Comparison of ENCODE assay signal across 13 cellular contexts in the genomic region with DNA sequence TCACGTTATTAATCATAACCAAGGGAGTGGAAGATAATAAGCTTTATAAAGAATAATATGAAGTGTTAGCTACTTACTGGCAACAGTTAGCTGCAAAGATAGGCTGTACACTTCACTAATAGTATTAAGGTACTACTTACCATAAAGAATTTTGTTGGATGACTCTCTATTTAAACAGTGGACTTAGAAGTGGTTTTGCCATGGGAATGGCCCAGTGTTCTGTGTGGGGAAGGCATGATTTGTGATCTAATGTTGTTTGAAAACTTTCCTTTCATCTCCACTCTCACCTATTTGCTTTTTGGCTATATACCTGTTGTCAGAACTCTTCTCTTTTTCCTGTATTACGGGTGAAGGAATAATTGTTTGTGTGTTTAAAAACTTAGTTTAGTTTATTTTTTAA. TPM values are rescaled to one million over a fixed set of nuclear protein-coding genes. Genes with fewer than 3 reads are reported as not detected.
DNase-seq lines count a peak whose midpoint lies in the region; ATAC-seq and TF ChIP-seq lines count a peak whose summit lies in the region.
"Had no signal": no experiment of that assay in that cellular context is flagged by ENCODE, and none has a peak within 500 bp of the region (broad histone marks: within the 10 kb centered on the region; RNA-seq: fewer than 3 reads in every experiment).

No MANE protein-coding gene starts in this region.

- CTCF ChIA-PET in PC-3 (lab: Charles Lee) = no interaction called here

- H3K4me1 ChIP-seq in PC-3 (ENCODE audit: insufficient read depth, low read length) (no peaks in the 10 kb centered on the region), hepatocyte (ENCODE audit: insufficient read depth) (peaks cover 31% of the 10 kb centered on the region), upper lobe of right lung (peaks cover 35% of the 10 kb centered on the region)

- intact Hi-C loops in PC-3 (cut with micrococcal nuclease) = no loop called here
- intact Hi-C loops in upper lobe of right lung (cut with DNase I) = no loop called here

- H3K79me2 ChIP-seq in PC-3 (ENCODE audit: low read length) = no peaks in the 10 kb centered on the region
- H3K79me2 ChIP-seq in hepatocyte = no peaks in the 10 kb centered on the region

- no peaks in the 10 kb centered on the region for H3F3A ChIP-seq in PC-3 (ENCODE audit: low read length, unreplicated experiment)

- H3K9me2 ChIP-seq in PC-3 (replicated peaks; ENCODE audit: low read length) (no peaks in the 10 kb centered on the region), hepatocyte (replicated peaks; ENCODE audit: insufficient read depth) (no peaks in the 10 kb centered on the region)

- no peak overlapping the region for H3K4me2 ChIP-seq in PC-3 (ENCODE audit: low read length)
- no peak overlapping the region for H3K4me2 ChIP-seq in hepatocyte
- H3K4me2 ChIP-seq: GM23338 had no signal

- no TSS peak for BruUV-seq in PC-3 (replicated peaks; lab: Mats Ljungman, UMichigan)

- POLR2A ChIA-PET in PC-3 (lab: Charles Lee; ENCODE audit: unreplicated experiment) = no interaction called here

- ATAC-seq in PC-3 = peak; percentile 24; the same call in 1 of the 2 replicates
- peak; percentile 31 for ATAC-seq in upper lobe of right lung
- ATAC-seq: CD8-positive, alpha-beta T cell; GM23338 had no signal

- DNase-seq in NCI-H82 (lab: John Stamatoyannopoulos, UW) = peak; percentile 1
- DNase-seq in NCI-H82 treated with DMSO at 0.1 percent for 48 hours (lab: John Stamatoyannopoulos, UW; ENCODE audit: unreplicated experiment) = no peak
- no peak for DNase-seq in PC-3
- no peak for DNase-seq in hepatocyte (ENCODE audit: low spot score)
- no peak for DNase-seq in upper lobe of right lung
- no peak for DNase-seq in mucosa of gallbladder (ENCODE audit: low spot score)
- DNase-seq in WERI-Rb-1 = no peak
- DNase-seq: CD8-positive, alpha-beta T cell; DMS79 treated with DMSO at 0.1 percent for 48 hours; GF-D8; HCEC 1CT had no signal

- H3K36me3 ChIP-seq in PC-3 (ENCODE audit: low read depth, low read length) (no peaks in the 10 kb centered on the region), hepatocyte (replicated peaks; ENCODE audit: insufficient read depth, low read depth) (no peaks in the 10 kb centered on the region), upper lobe of right lung (peaks cover 6% of the 10 kb centered on the region), WERI-Rb-1 (peaks cover 61% of the 10 kb centered on the region)
- H3K36me3 ChIP-seq: BLaER1 treated with 17β-estradiol and CSF1 and Interleukin-3, amounts not matched to agents 10 nM and 100 nM had no signal

- 86% methylated on average over 2 of the region's 2 CpGs for WGBS in hepatocyte (ENCODE audit: low lambda C conversion rate, missing lambda C conversion rate)

- H3K9me3 ChIP-seq in PC-3 (ENCODE audit: low read length) = no peaks in the 10 kb centered on the region
- no peaks in the 10 kb centered on the region for H3K9me3 ChIP-seq in hepatocyte (ENCODE audit: low read depth)
- no peaks in the 10 kb centered on the region for H3K9me3 ChIP-seq in upper lobe of right lung
- no peaks in the 10 kb centered on the region for H3K9me3 ChIP-seq in WERI-Rb-1 (ENCODE audit: severe bottlenecking)
- H3K9me3 ChIP-seq: BLaER1 treated with 17β-estradiol and CSF1 and Interleukin-3, amounts not matched to agents 10 nM and 100 nM had no signal

- no peak overlapping the region for H3K9ac ChIP-seq in PC-3 (ENCODE audit: low read length)
- H3K9ac ChIP-seq: BLaER1 treated with 17β-estradiol and CSF1 and Interleukin-3, amounts not matched to agents 10 nM and 100 nM had no signal

- H3K4me3 ChIP-seq in PC-3 (ENCODE audit: low read length) (no peak overlapping the region), hepatocyte (no peak overlapping the region), upper lobe of right lung (no peak overlapping the region), WERI-Rb-1 (ENCODE audit: low read depth, low read length) (no peak overlapping the region)
- H3K4me3 ChIP-seq: BLaER1 treated with 17β-estradiol and CSF1 and Interleukin-3, amounts not matched to agents 10 nM and 100 nM; GM23338 had no signal

- TF ChIP-seq CTCF in PC-3 (conservative IDR thresholded peaks at IDR 0.05; ENCODE audit: low read depth, low read length) (no peak), hepatocyte (IDR thresholded peaks at IDR 0.05; ENCODE audit: poor library complexity) (no peak), upper lobe of right lung (IDR thresholded peaks at IDR 0.05) (no peak), WERI-Rb-1 (IDR thresholded peaks at IDR 0.05; ENCODE audit: low read depth, low read length) (no peak)

- H2AFZ ChIP-seq in PC-3 (ENCODE audit: low read length) (no peak overlapping the region), hepatocyte (no peak overlapping the region)
- H2AFZ ChIP-seq: GM23338 had no signal

- H3K27me3 ChIP-seq in PC-3 (ENCODE audit: low read length) (no peaks in the 10 kb centered on the region), hepatocyte (no peaks in the 10 kb centered on the region), upper lobe of right lung (no peaks in the 10 kb centered on the region), WERI-Rb-1 (ENCODE audit: insufficient read depth, low read depth, severe bottlenecking) (no peaks in the 10 kb centered on the region)
- H3K27me3 ChIP-seq: BLaER1 treated with 17β-estradiol and CSF1 and Interleukin-3, amounts not matched to agents 10 nM and 100 nM had no signal

- H4K20me1 ChIP-seq in PC-3 (ENCODE audit: low read length) = no peaks in the 10 kb centered on the region
- H4K20me1 ChIP-seq in hepatocyte (ENCODE audit: insufficient read depth, poor library complexity, severe bottlenecking) = no peaks in the 10 kb centered on the region
- H4K20me1 ChIP-seq: BLaER1 treated with 17β-estradiol and CSF1 and Interleukin-3, amounts not matched to agents 10 nM and 100 nM had no signal

- no peak overlapping the region for H3K27ac ChIP-seq in PC-3 (ENCODE audit: low read length)
- H3K27ac ChIP-seq in hepatocyte = peak overlapping the region; percentile 96
- no peak overlapping the region for H3K27ac ChIP-seq in upper lobe of right lung
- no peak overlapping the region for H3K27ac ChIP-seq in WERI-Rb-1
- H3K27ac ChIP-seq: BLaER1 treated with 17β-estradiol and CSF1 and Interleukin-3, amounts not matched to agents 10 nM and 100 nM had no signal

RNA-seq across cellular contexts. Expression of a gene that starts 23.0 kb away (rescaled TPM):
- total RNA-seq in PC-3 (2014; rRNA removed) (0.95 and 2.2 TPM in 2 replicates), hepatocyte (3.1 TPM in 2 replicates), upper lobe of right lung (25.7 TPM), mucosa of gallbladder (23.6 TPM)
- polyA plus RNA-seq in hepatocyte = 1.7 and 2.1 TPM in 2 replicates
